Comparison of ENCODE assay signal across 1 cellular context in genomic region chr14:100554082-100554677, GRCh38.
TF ChIP-seq lines count a peak whose summit lies in the region.

No MANE protein-coding gene starts in this region.

TF ChIP-seq in K562, 482 proteins besides CTCF, POLR2A, EP300 and RAD21 (continued from another document):
- TF ChIP-seq RERE (CRISPR knock-in tag; IDR thresholded peaks at IDR 0.05; ENCODE audit: borderline replicate concordance) = no peak
- no peak for TF ChIP-seq ILF3 (IDR thresholded peaks at IDR 0.05; ENCODE audit: borderline replicate concordance)
- TF ChIP-seq GTF2A2 (tag; IDR thresholded peaks at IDR 0.05) = no peak
- peak; percentile 69 for TF ChIP-seq CREB1 (IDR thresholded peaks at IDR 0.05)
- peak; percentile 81 for TF ChIP-seq CREB1 (CRISPR knock-in tag; IDR thresholded peaks at IDR 0.05)
- TF ChIP-seq MTA3 (IDR thresholded peaks at IDR 0.05; ENCODE audit: borderline replicate concordance) = peak; percentile 28; the same call in 1 of the 2 replicates
- TF ChIP-seq SMAD3 (CRISPR knock-in tag; conservative IDR thresholded peaks at IDR 0.05) = no peak
- TF ChIP-seq ZNF57 (CRISPR knock-in tag; IDR thresholded peaks at IDR 0.05) = no peak
- no peak for TF ChIP-seq RB1 (IDR thresholded peaks at IDR 0.05; ENCODE audit: low read depth)
- peak; percentile 68 for TF ChIP-seq PRDM10 (IDR thresholded peaks at IDR 0.05; ENCODE audit: partially characterized antibody)
- no peak for TF ChIP-seq SAFB2 (IDR thresholded peaks at IDR 0.05; ENCODE audit: borderline replicate concordance, low read depth, low read length, severe bottlenecking)
- peak; percentile 40 for TF ChIP-seq HMGN3 (IDR thresholded peaks at IDR 0.05; ENCODE audit: borderline replicate concordance, extremely low read depth, insufficient read length, low read depth, low read length)
- peak; percentile 57 for TF ChIP-seq VEZF1 (CRISPR knock-in tag; IDR thresholded peaks at IDR 0.05)
- TF ChIP-seq ZNF263 (CRISPR knock-in tag; IDR thresholded peaks at IDR 0.05; ENCODE audit: borderline replicate concordance) = peak; percentile 72
- no peak for TF ChIP-seq ASH1L (IDR thresholded peaks at IDR 0.05; ENCODE audit: borderline replicate concordance, low read depth, partially characterized antibody)
- no peak for TF ChIP-seq ZNF507 (tag; conservative IDR thresholded peaks at IDR 0.05)
- TF ChIP-seq EGR1 (conservative IDR thresholded peaks at IDR 0.05) = peak; percentile 74
- 0 out of 2 replicates have a peak, but pooled peaks have one; percentile 29 for TF ChIP-seq PKNOX1 (IDR thresholded peaks at IDR 0.05)
- no peak for TF ChIP-seq MBD2 (IDR thresholded peaks at IDR 0.05; ENCODE audit: borderline replicate concordance, low read depth)
